ENCODE assay signal across 7 cellular contexts in genomic region chrX:44872817-44873414, GRCh38.
DNase-seq lines count a peak whose midpoint lies in the region; ATAC-seq, FAIRE-seq and TF ChIP-seq lines count a peak whose summit lies in the region.

TSS of gene KDM6A (plus strand) at chrX:44873188. CDS start at chrX:44873552, 364 bp downstream.

- TF ChIP-seq CTCF in astrocyte of the spinal cord (IDR thresholded peaks at IDR 0.05; ENCODE audit: low read depth, low read length): no peak

- DNase-seq in GM18507 (ENCODE audit: extremely low spot score, insufficient read length, low read depth): peak; percentile 73
- peak; percentile 52 for DNase-seq in NCI-H2029 treated with DMSO at 0.1 percent for 48 hours (lab: John Stamatoyannopoulos, UW)
- DNase-seq in T1000 (lab: John Stamatoyannopoulos, UW): peak; percentile 89
- peak; percentile 99 for DNase-seq in astrocyte of the spinal cord (ENCODE audit: low read depth, low spot score)
- DNase-seq in hippocampal formation (lab: John Stamatoyannopoulos, UW): peak; percentile 93 to 96
- peak; percentile 97 for DNase-seq in retina

- peak; percentile 98 for FAIRE-seq in GM18507 (lab: Jason Lieb, UNC)

- in situ Hi-C loops in astrocyte of the spinal cord (cut with HindIII; ENCODE audit: low sequenced_read_pairs): no loop called here

- ATAC-seq in HG02981 (IDR thresholded peaks at IDR 0.05; ENCODE audit: unreplicated experiment): peak; percentile 93

- H3K4me3 ChIP-seq in astrocyte of the spinal cord (ENCODE audit: low read depth, low read length): peak within 1 kb of the TSS; percentile 93

Comparison
In these comparisons a context has a peak if more than half of its experiments do, and no peak if none do; other contexts are left out.
1. Peak in every context shown above with its lines: DNase-seq, ATAC-seq and H3K4me3 ChIP-seq.